ENCODE assay signal across 1 cellular context in the genomic region with DNA sequence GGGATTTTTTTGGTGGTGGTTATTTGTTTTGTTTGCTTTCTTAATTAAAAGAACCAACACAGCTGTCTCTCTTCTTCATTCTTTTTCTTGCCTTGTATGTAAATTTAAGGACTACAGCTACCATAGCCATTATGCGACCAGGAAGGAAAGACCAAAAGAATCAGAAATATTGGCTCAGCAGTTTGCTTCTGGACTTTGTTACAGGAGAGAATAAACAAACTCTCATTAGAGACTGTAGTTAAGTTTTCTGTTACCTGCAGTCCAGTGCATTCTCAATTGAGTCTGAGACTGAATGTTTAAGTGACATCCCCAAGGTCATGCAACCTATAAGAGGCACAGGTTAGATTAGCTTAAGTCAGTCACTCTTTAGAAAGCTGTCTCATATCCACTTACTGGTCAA.
TF ChIP-seq lines count a peak whose summit lies in the region.

No MANE protein-coding gene starts in this region.

TF ChIP-seq in SK-N-SH treated with all-trans-retinoic acid at 6 μM for 48 hours, 23 proteins besides CTCF, POLR2A, EP300 and RAD21 (continued from another document):
- TF ChIP-seq, protein P1, sequence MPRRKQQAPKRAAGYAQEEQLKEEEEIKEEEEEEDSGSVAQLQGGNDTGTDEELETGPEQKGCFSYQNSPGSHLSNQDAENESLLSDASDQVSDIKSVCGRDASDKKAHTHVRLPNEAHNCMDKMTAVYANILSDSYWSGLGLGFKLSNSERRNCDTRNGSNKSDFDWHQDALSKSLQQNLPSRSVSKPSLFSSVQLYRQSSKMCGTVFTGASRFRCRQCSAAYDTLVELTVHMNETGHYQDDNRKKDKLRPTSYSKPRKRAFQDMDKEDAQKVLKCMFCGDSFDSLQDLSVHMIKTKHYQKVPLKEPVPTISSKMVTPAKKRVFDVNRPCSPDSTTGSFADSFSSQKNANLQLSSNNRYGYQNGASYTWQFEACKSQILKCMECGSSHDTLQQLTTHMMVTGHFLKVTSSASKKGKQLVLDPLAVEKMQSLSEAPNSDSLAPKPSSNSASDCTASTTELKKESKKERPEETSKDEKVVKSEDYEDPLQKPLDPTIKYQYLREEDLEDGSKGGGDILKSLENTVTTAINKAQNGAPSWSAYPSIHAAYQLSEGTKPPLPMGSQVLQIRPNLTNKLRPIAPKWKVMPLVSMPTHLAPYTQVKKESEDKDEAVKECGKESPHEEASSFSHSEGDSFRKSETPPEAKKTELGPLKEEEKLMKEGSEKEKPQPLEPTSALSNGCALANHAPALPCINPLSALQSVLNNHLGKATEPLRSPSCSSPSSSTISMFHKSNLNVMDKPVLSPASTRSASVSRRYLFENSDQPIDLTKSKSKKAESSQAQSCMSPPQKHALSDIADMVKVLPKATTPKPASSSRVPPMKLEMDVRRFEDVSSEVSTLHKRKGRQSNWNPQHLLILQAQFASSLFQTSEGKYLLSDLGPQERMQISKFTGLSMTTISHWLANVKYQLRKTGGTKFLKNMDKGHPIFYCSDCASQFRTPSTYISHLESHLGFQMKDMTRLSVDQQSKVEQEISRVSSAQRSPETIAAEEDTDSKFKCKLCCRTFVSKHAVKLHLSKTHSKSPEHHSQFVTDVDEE (CRISPR knock-in tag; IDR thresholded peaks at IDR 0.05): no peak
- no peak for TF ChIP-seq ZFP30 (CRISPR knock-in tag; IDR thresholded peaks at IDR 0.05)
- no peak for TF ChIP-seq ESRRG (CRISPR knock-in tag; IDR thresholded peaks at IDR 0.05)
- no peak for TF ChIP-seq TOX (CRISPR knock-in tag; IDR thresholded peaks at IDR 0.05; ENCODE audit: borderline replicate concordance)
